1 cellular context compared by ENCODE assay signal in the genomic region with DNA sequence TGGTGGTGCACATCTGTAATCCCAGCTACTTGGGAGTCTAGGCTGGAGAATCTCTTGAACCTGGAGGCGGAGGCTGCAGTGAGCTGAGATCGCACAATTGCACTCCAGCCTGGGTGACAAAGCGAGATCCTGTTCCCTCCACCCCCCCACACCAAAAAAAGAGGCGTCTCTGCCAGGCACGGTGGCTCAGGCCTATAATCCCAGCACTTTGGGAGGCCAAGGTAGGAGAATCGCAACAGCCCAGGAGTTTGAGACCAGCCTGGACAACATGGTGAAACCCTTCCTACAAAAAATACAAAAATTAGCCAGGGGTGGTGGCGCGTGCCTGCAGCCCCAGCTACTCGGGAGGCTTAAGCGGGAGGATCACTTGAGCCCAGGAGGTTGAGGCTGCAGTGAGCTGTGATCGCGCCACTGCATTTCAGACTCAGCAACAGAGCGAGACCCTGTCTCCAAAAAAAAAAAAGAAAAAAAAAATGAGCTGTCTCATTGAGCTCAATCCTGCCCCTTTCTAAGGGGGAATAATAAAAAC.
TF ChIP-seq lines count a peak whose summit lies in the region.

No MANE protein-coding gene starts in this region.

TF ChIP-seq in WTC11, 78 proteins besides CTCF, POLR2A, EP300 and RAD21:
- TF ChIP-seq, protein P1, sequence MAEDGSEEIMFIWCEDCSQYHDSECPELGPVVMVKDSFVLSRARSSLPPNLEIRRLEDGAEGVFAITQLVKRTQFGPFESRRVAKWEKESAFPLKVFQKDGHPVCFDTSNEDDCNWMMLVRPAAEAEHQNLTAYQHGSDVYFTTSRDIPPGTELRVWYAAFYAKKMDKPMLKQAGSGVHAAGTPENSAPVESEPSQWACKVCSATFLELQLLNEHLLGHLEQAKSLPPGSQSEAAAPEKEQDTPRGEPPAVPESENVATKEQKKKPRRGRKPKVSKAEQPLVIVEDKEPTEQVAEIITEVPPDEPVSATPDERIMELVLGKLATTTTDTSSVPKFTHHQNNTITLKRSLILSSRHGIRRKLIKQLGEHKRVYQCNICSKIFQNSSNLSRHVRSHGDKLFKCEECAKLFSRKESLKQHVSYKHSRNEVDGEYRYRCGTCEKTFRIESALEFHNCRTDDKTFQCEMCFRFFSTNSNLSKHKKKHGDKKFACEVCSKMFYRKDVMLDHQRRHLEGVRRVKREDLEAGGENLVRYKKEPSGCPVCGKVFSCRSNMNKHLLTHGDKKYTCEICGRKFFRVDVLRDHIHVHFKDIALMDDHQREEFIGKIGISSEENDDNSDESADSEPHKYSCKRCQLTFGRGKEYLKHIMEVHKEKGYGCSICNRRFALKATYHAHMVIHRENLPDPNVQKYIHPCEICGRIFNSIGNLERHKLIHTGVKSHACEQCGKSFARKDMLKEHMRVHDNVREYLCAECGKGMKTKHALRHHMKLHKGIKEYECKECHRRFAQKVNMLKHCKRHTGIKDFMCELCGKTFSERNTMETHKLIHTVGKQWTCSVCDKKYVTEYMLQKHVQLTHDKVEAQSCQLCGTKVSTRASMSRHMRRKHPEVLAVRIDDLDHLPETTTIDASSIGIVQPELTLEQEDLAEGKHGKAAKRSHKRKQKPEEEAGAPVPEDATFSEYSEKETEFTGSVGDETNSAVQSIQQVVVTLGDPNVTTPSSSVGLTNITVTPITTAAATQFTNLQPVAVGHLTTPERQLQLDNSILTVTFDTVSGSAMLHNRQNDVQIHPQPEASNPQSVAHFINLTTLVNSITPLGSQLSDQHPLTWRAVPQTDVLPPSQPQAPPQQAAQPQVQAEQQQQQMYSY (CRISPR knock-in tag; IDR thresholded peaks at IDR 0.05), result no peak
- TF ChIP-seq ZNF671 (CRISPR knock-in tag; IDR thresholded peaks at IDR 0.05) (no peak), NFYB (CRISPR knock-in tag; conservative IDR thresholded peaks at IDR 0.05; ENCODE audit: low read depth) (no peak), SMAD4 (CRISPR knock-in tag; IDR thresholded peaks at IDR 0.05) (no peak)
- TF ChIP-seq, protein P2, sequence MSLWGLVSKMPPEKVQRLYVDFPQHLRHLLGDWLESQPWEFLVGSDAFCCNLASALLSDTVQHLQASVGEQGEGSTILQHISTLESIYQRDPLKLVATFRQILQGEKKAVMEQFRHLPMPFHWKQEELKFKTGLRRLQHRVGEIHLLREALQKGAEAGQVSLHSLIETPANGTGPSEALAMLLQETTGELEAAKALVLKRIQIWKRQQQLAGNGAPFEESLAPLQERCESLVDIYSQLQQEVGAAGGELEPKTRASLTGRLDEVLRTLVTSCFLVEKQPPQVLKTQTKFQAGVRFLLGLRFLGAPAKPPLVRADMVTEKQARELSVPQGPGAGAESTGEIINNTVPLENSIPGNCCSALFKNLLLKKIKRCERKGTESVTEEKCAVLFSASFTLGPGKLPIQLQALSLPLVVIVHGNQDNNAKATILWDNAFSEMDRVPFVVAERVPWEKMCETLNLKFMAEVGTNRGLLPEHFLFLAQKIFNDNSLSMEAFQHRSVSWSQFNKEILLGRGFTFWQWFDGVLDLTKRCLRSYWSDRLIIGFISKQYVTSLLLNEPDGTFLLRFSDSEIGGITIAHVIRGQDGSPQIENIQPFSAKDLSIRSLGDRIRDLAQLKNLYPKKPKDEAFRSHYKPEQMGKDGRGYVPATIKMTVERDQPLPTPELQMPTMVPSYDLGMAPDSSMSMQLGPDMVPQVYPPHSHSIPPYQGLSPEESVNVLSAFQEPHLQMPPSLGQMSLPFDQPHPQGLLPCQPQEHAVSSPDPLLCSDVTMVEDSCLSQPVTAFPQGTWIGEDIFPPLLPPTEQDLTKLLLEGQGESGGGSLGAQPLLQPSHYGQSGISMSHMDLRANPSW (CRISPR knock-in tag; conservative IDR thresholded peaks at IDR 0.05; ENCODE audit: low read depth), result no peak
